Comparison of ENCODE assay signal across 17 cellular contexts in genomic region chr11:119290894-119291497, GRCh38. TPM values are rescaled to one million over a fixed set of nuclear protein-coding genes. Genes with fewer than 3 reads are reported as not detected.
A peak's percentile ranks its signal among the peaks of the same experiment; 100 is the strongest.
DNase-seq lines count a peak whose midpoint lies in the region; ATAC-seq, FAIRE-seq and TF ChIP-seq lines count a peak whose summit lies in the region.
"Had no signal": no experiment of that assay in that cellular context is flagged by ENCODE, and none has a peak within 500 bp of the region (broad histone marks: within the 10 kb centered on the region; RNA-seq: fewer than 3 reads in every experiment).

No MANE protein-coding gene starts in this region.

- H3K4me3 ChIP-seq in GM23248 (no peak overlapping the region), HEK293 (ENCODE audit: low read depth, low read length) (no peak overlapping the region), GM12878 (no peak overlapping the region)

- no peak for ATAC-seq in GM12878

- intact Hi-C loops in GM12878 (cut with micrococcal nuclease; ENCODE audit: unreplicated experiment): no loop called here

- H3K27me3 ChIP-seq in GM23248 (replicated peaks; ENCODE audit: insufficient read depth) (no peaks in the 10 kb centered on the region), GM12878 (replicated peaks in 1 of 2; ENCODE audit: control insufficient read depth in 2 of 2, insufficient read depth in 2 of 2, low read length in 1 of 2) (no peaks in the 10 kb centered on the region)
- H3K27me3 ChIP-seq: BE2C had no signal

- H3K9me2 ChIP-seq in GM23248 (ENCODE audit: insufficient read depth): no peaks in the 10 kb centered on the region

- no peak for FAIRE-seq in GM12878 (lab: Jason Lieb, UNC)
- FAIRE-seq: A204.1, G401.6, H54 had no signal

- TF ChIP-seq RAD21 in GM12878 (IDR thresholded peaks at IDR 0.05; ENCODE audit: insufficient read depth, low read depth, low read length): no peak

- DNase-seq in GM23248 (peak; percentile 27), GM12878 (ENCODE audit: low read depth, low spot score) (no peak), DMS 273 treated with DMSO at 0.1 percent for 48 hours (lab: John Stamatoyannopoulos, UW) (no peak), NCI-H1092 (lab: John Stamatoyannopoulos, UW) (no peak)
- no peak for DNase-seq in central memory CD4-positive, alpha-beta T cell
- DNase-seq: ACHN; BE2C; C1 segment of cervical spinal cord; CD4-positive, CD25-positive, alpha-beta regulatory T cell; CD8-positive, alpha-beta memory T cell; COR-L47; HCEC 1CT had no signal

- H3K9ac ChIP-seq in GM23248 (no peak overlapping the region), GM12878 (ENCODE audit: control insufficient read depth, insufficient read depth, low read length) (no peak overlapping the region)

- BruUV-seq in GM12878 (replicated peaks; lab: Mats Ljungman, UMichigan): no TSS peak

- H3K4me1 ChIP-seq in GM23248 (ENCODE audit: insufficient read depth) (no peaks in the 10 kb centered on the region), HEK293 (ENCODE audit: control insufficient read depth, insufficient read depth, low read length) (no peaks in the 10 kb centered on the region), GM12878 (ENCODE audit: control insufficient read depth, insufficient read depth, low read length) (no peaks in the 10 kb centered on the region)
- H3K4me1 ChIP-seq: BE2C had no signal

- SMC1A ChIA-PET in GM12878 (lab: Charles Lee; ENCODE audit: uncharacterized antibody, unreplicated experiment): no interaction called here

- H3K36me3 ChIP-seq in GM23248 (ENCODE audit: low read depth) (peaks cover 27% of the 10 kb centered on the region), HEK293 (ENCODE audit: control insufficient read depth in 2 of 2, insufficient read depth in 1 of 2, low read length in 2 of 2) (peaks cover 0 to 34% of the 10 kb centered on the region in 2 experiments; a peak in 2 of 3 replicates), GM12878 (ENCODE audit: control insufficient read depth in 2 of 2, insufficient read depth in 2 of 2, low read length in 1 of 2) (peaks cover 7 to 31% of the 10 kb centered on the region in 2 experiments)

- H3K79me2 ChIP-seq in GM23248 (ENCODE audit: insufficient read depth) (no peaks in the 10 kb centered on the region), GM12878 (ENCODE audit: control insufficient read depth, insufficient read depth, low read length) (no peaks in the 10 kb centered on the region)

- CTCF ChIA-PET in HEK293 (lab: Yijun Ruan, JAX) (interaction anchor here (0.9 kb wide), 3 partner anchors 31 to 184 kb away, joined by 3 to 5 read pairs (median 4); no protein-coding TSS in a partner anchor), GM12878 (lab: Yijun Ruan, JAX) (interaction anchor here (1.0 to 2.2 kb wide), 5 partner anchors 13 to 35 kb away, joined by 3 to 8 read pairs (median 4); no protein-coding TSS in a partner anchor)

- 96 to 98% methylated on average over 10 of the region's 10 CpGs for WGBS in GM23248 (ENCODE audit: low coverage in 1 of 2, low lambda C conversion rate in 2 of 2, missing lambda C conversion rate in 2 of 2), 2 experiments
- WGBS in GM12878 (ENCODE audit: insufficient coverage, insufficient replicate concordance, low lambda C conversion rate, missing lambda C conversion rate): 98% methylated on average over 10 of the region's 10 CpGs

- RAD21 ChIA-PET in GM12878 (lab: Charles Lee; ENCODE audit: unreplicated experiment): no interaction called here

- no peaks in the 10 kb centered on the region for H3K9me3 ChIP-seq in GM23248 (ENCODE audit: low read depth)
- no peaks in the 10 kb centered on the region for H3K9me3 ChIP-seq in HEK293 (ENCODE audit: control insufficient read depth, insufficient read depth, low read depth, low read length)
- peaks cover 3% of the 10 kb centered on the region; the same call in 2 of the 3 replicates for H3K9me3 ChIP-seq in GM12878 (replicated peaks; ENCODE audit: control insufficient read depth, insufficient read depth, low read length)
- H3K9me3 ChIP-seq: BE2C had no signal

- TF ChIP-seq CTCF in HEK293 (tag by site-specific recombination; IDR thresholded peaks at IDR 0.05) (no peak), GM12878 (IDR thresholded peaks at IDR 0.05 in 2 of 3, conservative IDR thresholded peaks at IDR 0.05 in 1 of 3; ENCODE audit: control insufficient read depth in 2 of 3, extremely low read depth in 1 of 3, insufficient read depth in 1 of 3, low read depth in 3 of 3, low read length in 3 of 3) (no peak)

- H3K27ac ChIP-seq in GM23248 (no peak overlapping the region), HEK293 (ENCODE audit: extremely low read depth, low read depth, low read length) (no peak overlapping the region), GM12878 (ENCODE audit: control insufficient read depth, insufficient read depth) (no peak overlapping the region)

- no peak for TF ChIP-seq POLR2A in GM12878 (IDR thresholded peaks at IDR 0.05; ENCODE audit: low read depth, low read length)

- H3F3A ChIP-seq in GM23248 (ENCODE audit: insufficient read depth): no peaks in the 10 kb centered on the region

- in situ Hi-C loops in GM23248 (cut with MboI) (no loop called here), GM12878 (cut with MboI) (no loop called here)

- H3K4me2 ChIP-seq in GM23248 (ENCODE audit: unreplicated experiment): no peak overlapping the region
- H3K4me2 ChIP-seq in GM12878 (ENCODE audit: control insufficient read depth, insufficient read depth): no peak overlapping the region

- H2AFZ ChIP-seq in GM23248 (no peak overlapping the region), GM12878 (ENCODE audit: control insufficient read depth, low read depth, low read length) (no peak overlapping the region)

- no peak for TF ChIP-seq EP300 in GM12878 (IDR thresholded peaks at IDR 0.05; ENCODE audit: borderline replicate concordance in 1 of 2, control insufficient read depth in 1 of 2, low read depth in 2 of 2, low read length in 2 of 2)

- POLR2A ChIA-PET in HEK293 (lab: Yijun Ruan, JAX) (no interaction called here), GM12878 (lab: Charles Lee) (interaction anchor here (0.6 to 1.2 kb wide), 2 partner anchors 18 to 27 kb away, joined by 3 read pairs; no protein-coding TSS in a partner anchor)

- H4K20me1 ChIP-seq in GM23248 (ENCODE audit: insufficient read depth): no peaks in the 10 kb centered on the region
- H4K20me1 ChIP-seq in GM12878 (ENCODE audit: control insufficient read depth, insufficient read depth): no peaks in the 10 kb centered on the region

RNA-seq across cellular contexts. Expression of gene MCAM, which starts 25.9 kb away (rescaled TPM):
- 40.4 and 61.3 TPM in 2 replicates for total RNA-seq in GM23248 (2014; rRNA removed; shearing (Covaris generic))
- polyA plus RNA-seq in GM23248 (2016; fragmentation: Nextera tagmentation; extraction: Ambion mirVana) (8.6 and 10.5 TPM in 2 replicates), GM12878 (2011; rRNA removed) (2.5 and 4.1 TPM in 2 replicates), GM12878 (2014; fragmentation: Illumina TruSeq; extraction: Trizol) (7.4 and 12.1 TPM in 2 replicates), GM12878 (2014; fragmentation: Nextera tagmentation; extraction: Ambion mirVana) (1 to 10 TPM; 3.1 to 4.5 TPM), GM12878 (2014; rRNA removed) (13.2 and 16.5 TPM in 2 replicates), GM12878 (2016; fragmentation: Nextera tagmentation; extraction: Ambion mirVana) (1 to 10 TPM; 7.8 to 8.7 TPM)
- 68.2 and 76.0 TPM in 2 replicates for total RNA-seq in GM12878 (2013; cell fraction: nucleolus; rRNA removed)
- total RNA-seq in GM12878 (2014; rRNA removed) (17.6 TPM in 2 replicates), GM12878 (2014; rRNA removed; fragmentation: Illumina TruSeq; extraction: Trizol) (10.0 TPM in 2 replicates), GM12878 (2021) (17.9 and 19.7 TPM in 2 replicates)
- polyA plus RNA-seq in GM12878 (2011; ENCODE audit: low read depth): 0.49 TPM
- 11.5 and 18.7 TPM in 2 replicates for polyA plus RNA-seq in GM12878 (2011; cell fraction: cytosol; rRNA removed)
- 6.6 and 8.2 TPM in 2 replicates for polyA plus RNA-seq in GM12878 (2011; cell fraction: nucleus; rRNA removed)
- 0.92 and 4.0 TPM in 2 replicates for polyA plus RNA-seq in GM12878 (2012)
- 3.9 and 6.9 TPM in 2 replicates for polyA minus RNA-seq in GM12878 (2011; rRNA and poly(A)+ RNA removed)
- polyA minus RNA-seq in GM12878 (2011; cell fraction: cytosol; rRNA and poly(A)+ RNA removed): 3.6 and 4.2 TPM in 2 replicates
- polyA minus RNA-seq in GM12878 (2011; cell fraction: nucleus; rRNA and poly(A)+ RNA removed): 5.3 and 8.2 TPM in 2 replicates

RNA-seq across cellular contexts. Expression of gene RNF26, which starts 43.3 kb away (rescaled TPM):
- total RNA-seq in GM23248 (2014; rRNA removed; shearing (Covaris generic)): 6.4 and 8.0 TPM in 2 replicates
- polyA plus RNA-seq in GM23248 (2016; fragmentation: Nextera tagmentation; extraction: Ambion mirVana) (49.5 and 53.1 TPM in 2 replicates), GM12878 (2011; rRNA removed) (7.0 and 16.6 TPM in 2 replicates), GM12878 (2014; fragmentation: Illumina TruSeq; extraction: Trizol) (10.4 and 18.7 TPM in 2 replicates), GM12878 (2014; fragmentation: Nextera tagmentation; extraction: Ambion mirVana) (1 to 10 TPM; 2.8 to 4.2 TPM), GM12878 (2014; rRNA removed) (20.9 and 25.6 TPM in 2 replicates), GM12878 (2016; fragmentation: Nextera tagmentation; extraction: Ambion mirVana) (10 to 100 TPM; 52.2 to 54.5 TPM)
- 5.5 and 7.0 TPM in 2 replicates for total RNA-seq in GM12878 (2013; cell fraction: nucleolus; rRNA removed)
- total RNA-seq in GM12878 (2014; rRNA removed) (3.7 and 5.3 TPM in 2 replicates), GM12878 (2014; rRNA removed; fragmentation: Illumina TruSeq; extraction: Trizol) (7.1 and 7.2 TPM in 2 replicates), GM12878 (2021) (29.9 and 31.1 TPM in 2 replicates)
- polyA plus RNA-seq in GM12878 (2011; ENCODE audit: low read depth): 13.3 TPM
- 31.3 and 35.6 TPM in 2 replicates for polyA plus RNA-seq in GM12878 (2011; cell fraction: cytosol; rRNA removed)
- polyA plus RNA-seq in GM12878 (2011; cell fraction: nucleus; rRNA removed): 18.6 and 20.0 TPM in 2 replicates
- 19.1 and 19.4 TPM in 2 replicates for polyA plus RNA-seq in GM12878 (2012)
- polyA minus RNA-seq in GM12878 (2011; rRNA and poly(A)+ RNA removed): 30.4 and 39.4 TPM in 2 replicates
- polyA minus RNA-seq in GM12878 (2011; cell fraction: cytosol; rRNA and poly(A)+ RNA removed): 19.4 and 20.5 TPM in 2 replicates
- 19.0 and 24.8 TPM in 2 replicates for polyA minus RNA-seq in GM12878 (2011; cell fraction: nucleus; rRNA and poly(A)+ RNA removed)

RNA-seq across cellular contexts. Expression of gene C1QTNF5, which starts 49.7 kb away (rescaled TPM):
- total RNA-seq in GM23248 (2014; rRNA removed; shearing (Covaris generic)): 23.4 and 27.9 TPM in 2 replicates
- polyA plus RNA-seq in GM23248 (2016; fragmentation: Nextera tagmentation; extraction: Ambion mirVana) (4.5 and 6.2 TPM in 2 replicates), GM12878 (2011; rRNA removed) (not detected in 2 replicates), GM12878 (2014; fragmentation: Illumina TruSeq; extraction: Trizol) (not detected in 2 replicates), GM12878 (2014; fragmentation: Nextera tagmentation; extraction: Ambion mirVana) (not detected), GM12878 (2014; rRNA removed) (not detected in 2 replicates), GM12878 (2016; fragmentation: Nextera tagmentation; extraction: Ambion mirVana) (not detected)
- not detected in 2 replicates for total RNA-seq in GM12878 (2013; cell fraction: nucleolus; rRNA removed)
- total RNA-seq in GM12878 (2014; rRNA removed) (not detected in 2 replicates), GM12878 (2014; rRNA removed; fragmentation: Illumina TruSeq; extraction: Trizol) (not detected in 2 replicates), GM12878 (2021) (not detected in 2 replicates)
- not detected for polyA plus RNA-seq in GM12878 (2011; ENCODE audit: low read depth)
- not detected in 2 replicates for polyA plus RNA-seq in GM12878 (2011; cell fraction: cytosol; rRNA removed)
- polyA plus RNA-seq in GM12878 (2011; cell fraction: nucleus; rRNA removed): not detected in 2 replicates
- polyA plus RNA-seq in GM12878 (2012): not detected in 2 replicates
- not detected in 2 replicates for polyA minus RNA-seq in GM12878 (2011; rRNA and poly(A)+ RNA removed)
- polyA minus RNA-seq in GM12878 (2011; cell fraction: cytosol; rRNA and poly(A)+ RNA removed): not detected in 2 replicates
- not detected in 2 replicates for polyA minus RNA-seq in GM12878 (2011; cell fraction: nucleus; rRNA and poly(A)+ RNA removed)
- total RNA-seq: CD4-positive, CD25-positive, alpha-beta regulatory T cell; CD8-positive, alpha-beta memory T cell had no signal
- polyA plus RNA-seq: CD4-positive, CD25-positive, alpha-beta regulatory T cell; CD8-positive, alpha-beta memory T cell had no signal

RNA-seq across cellular contexts. Expression of gene MFRP, which starts 55.5 kb away (rescaled TPM):
- 0.13 TPM in 1 of 2 replicates, not detected in the other for total RNA-seq in GM23248 (2014; rRNA removed; shearing (Covaris generic))
- polyA plus RNA-seq in GM23248 (2016; fragmentation: Nextera tagmentation; extraction: Ambion mirVana) (not detected in 2 replicates), GM12878 (2011; rRNA removed) (not detected in 2 replicates), GM12878 (2014; fragmentation: Illumina TruSeq; extraction: Trizol) (not detected in 2 replicates), GM12878 (2014; fragmentation: Nextera tagmentation; extraction: Ambion mirVana) (not detected), GM12878 (2014; rRNA removed) (not detected in 2 replicates), GM12878 (2016; fragmentation: Nextera tagmentation; extraction: Ambion mirVana) (not detected)
- not detected in 2 replicates for total RNA-seq in GM12878 (2013; cell fraction: nucleolus; rRNA removed)
- total RNA-seq in GM12878 (2014; rRNA removed) (not detected in 2 replicates), GM12878 (2014; rRNA removed; fragmentation: Illumina TruSeq; extraction: Trizol) (not detected in 2 replicates), GM12878 (2021) (not detected in 2 replicates)
- not detected for polyA plus RNA-seq in GM12878 (2011; ENCODE audit: low read depth)
- not detected in 2 replicates for polyA plus RNA-seq in GM12878 (2011; cell fraction: cytosol; rRNA removed)
- not detected in 2 replicates for polyA plus RNA-seq in GM12878 (2011; cell fraction: nucleus; rRNA removed)
- polyA plus RNA-seq in GM12878 (2012): not detected in 2 replicates
- not detected in 2 replicates for polyA minus RNA-seq in GM12878 (2011; rRNA and poly(A)+ RNA removed)
- not detected in 2 replicates for polyA minus RNA-seq in GM12878 (2011; cell fraction: cytosol; rRNA and poly(A)+ RNA removed)
- not detected in 2 replicates for polyA minus RNA-seq in GM12878 (2011; cell fraction: nucleus; rRNA and poly(A)+ RNA removed)
- total RNA-seq: CD4-positive, CD25-positive, alpha-beta regulatory T cell; CD8-positive, alpha-beta memory T cell; HT-29 had no signal
- polyA plus RNA-seq: CD4-positive, CD25-positive, alpha-beta regulatory T cell; CD8-positive, alpha-beta memory T cell had no signal

Comparison
In these comparisons a context has a peak if more than half of its experiments do, and no peak if none do; other contexts are left out.
1. RNA of gene C1QTNF5, which starts 49.7 kb away (total RNA-seq): 23.4 to 27.9 TPM in GM23248; not detected in GM12878; every median in the first group is over 10 times any median in the second.